Comparison of ENCODE assay signal across 17 cellular contexts in the genomic region with DNA sequence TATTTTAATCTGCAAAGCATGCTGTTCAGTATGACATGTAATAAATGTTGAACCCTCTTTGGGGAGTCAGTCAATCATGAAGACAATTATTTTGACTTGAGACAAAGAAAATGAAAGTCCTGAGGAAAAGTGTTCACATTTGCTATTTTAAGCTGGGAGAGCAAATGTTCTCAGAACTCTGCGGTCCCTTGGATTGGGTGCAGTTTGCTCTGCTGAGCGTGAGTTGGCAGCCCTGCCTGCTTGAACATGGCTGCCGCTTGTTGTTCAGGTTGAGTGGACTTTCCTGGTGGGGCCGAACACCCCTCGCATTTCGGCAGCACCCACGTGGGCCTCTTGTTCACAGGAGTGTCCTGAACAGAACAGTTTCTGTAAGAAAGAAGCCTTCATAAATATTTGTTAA. TPM values are rescaled to one million over a fixed set of nuclear protein-coding genes. Genes with fewer than 3 reads are reported as not detected.
DNase-seq lines count a peak whose midpoint lies in the region; ATAC-seq lines count a peak whose summit lies in the region.
"Had no signal": no experiment of that assay in that cellular context is flagged by ENCODE, and none has a peak within 500 bp of the region (broad histone marks: within the 10 kb centered on the region; RNA-seq: fewer than 3 reads in every experiment).

No MANE protein-coding gene starts in this region.

- ATAC-seq in left cardiac atrium, result peak; percentile 24 to 54
- no peak for ATAC-seq in Right ventricle myocardium superior (ENCODE audit: poor library complexity)
- peak; percentile 32 for ATAC-seq in left lobe of liver
- no peak for ATAC-seq in GM21360 (IDR thresholded peaks at IDR 0.05; ENCODE audit: unreplicated experiment)
- ATAC-seq: A549; stimulated activated naive B cell treated with anti-CD40 and anti-IgM and Interleukin-4, amounts not matched to agents 10 μg/mL and 1 μg/mL and 100 μg/mL, for 72 hours had no signal

- intact Hi-C loops in left cardiac atrium (cut with DNase I) (no loop called here), Right ventricle myocardium superior (cut with DNase I) (no loop called here)

- DNase-seq in left cardiac atrium, result no peak
- no peak for DNase-seq in Right ventricle myocardium superior
- DNase-seq in left lobe of liver (ENCODE audit: low spot score), result no peak
- DNase-seq in putamen (ENCODE audit: low spot score), result peak; percentile 10
- DNase-seq in middle frontal gyrus (ENCODE audit: extremely low spot score, low spot score), result no peak
- no peak for DNase-seq in G401 (ENCODE audit: low spot score)
- DNase-seq in NOMO-1 treated with DMSO at 0.1 percent for 48 hours (lab: John Stamatoyannopoulos, UW; ENCODE audit: unreplicated experiment), result no peak
- DNase-seq: activated B cell treated with CpG ODN at 0.5 μM for 24 hours; activated CD4-positive, alpha-beta memory T cell treated with anti-CD3 and anti-CD28 coated beads, Interleukin-2, amount 10 ng/mL, durations not matched to agents 7 days and 5 days; activated naive CD4-positive, alpha-beta T cell treated with Interleukin-2 at 50 U/mL for 16 hours; GF-D8; HCEC 1CT; stimulated activated naive B cell treated with anti-CD40 and anti-IgM and Interleukin-4, amounts not matched to agents 10 μg/mL and 1 μg/mL and 100 μg/mL, for 72 hours; uterus had no signal

- in situ Hi-C loops in G401 (cut with HindIII; ENCODE audit: low sequenced_read_pairs), result no loop called here

RNA-seq across cellular contexts. Expression of gene RNF113B, which starts 10.8 kb away (rescaled TPM):
- total RNA-seq in left cardiac atrium, result not detected
- not detected for total RNA-seq in Right ventricle myocardium superior
- total RNA-seq in left lobe of liver, result not detected
- total RNA-seq in G401 (2014; rRNA removed; shearing (Covaris generic)), result not detected in 2 replicates
- total RNA-seq: activated B cell treated with CpG ODN at 0.5 μM for 24 hours; activated CD4-positive, alpha-beta memory T cell treated with anti-CD3 and anti-CD28 coated beads, Interleukin-2, amount 10 ng/mL, durations not matched to agents 7 days and 5 days; MCF 10A; uterus had no signal

RNA-seq across cellular contexts. Expression of gene FARP1, which starts 45.0 kb away (rescaled TPM):
- total RNA-seq in left cardiac atrium (10 to 100 TPM; 23.7 to 26.3 TPM), Right ventricle myocardium superior (11.1 TPM), left lobe of liver (78.8 TPM)
- 17.9 and 50.3 TPM in 2 replicates for total RNA-seq in G401 (2014; rRNA removed; shearing (Covaris generic))

Comparison
In these comparisons a context has a peak if more than half of its experiments do, and no peak if none do; other contexts are left out.
1. ATAC-seq: peak in left cardiac atrium (2 of 2) and left lobe of liver (single experiment); none in Right ventricle myocardium superior (single experiment) and GM21360 (single experiment).